14 cellular contexts compared by ENCODE assay signal in genomic region chr10:121437596-121437995, GRCh38.
DNase-seq lines count a peak whose midpoint lies in the region; ATAC-seq and TF ChIP-seq lines count a peak whose summit lies in the region.
"Had no signal": no experiment of that assay in that cellular context is flagged by ENCODE, and none has a peak within 500 bp of the region (broad histone marks: within the 10 kb centered on the region; RNA-seq: fewer than 3 reads in every experiment).

No MANE protein-coding gene starts in this region.

- no peak overlapping the region for H3K9ac ChIP-seq in smooth muscle cell (ENCODE audit: low read depth)

- POLR2A ChIA-PET in HEK293 (lab: Yijun Ruan, JAX), result interaction anchor here (0.6 kb wide), 1 partner anchor 382 kb away, joined by 3 read pairs; no protein-coding TSS in a partner anchor

- H3K27ac ChIP-seq in HEK293 (ENCODE audit: extremely low read depth, low read depth, low read length) (peak overlapping the region; percentile 2; the same call in 1 of the 2 replicates), body of pancreas (peak overlapping the region in 3 of 4 donors; percentile 46 to 68 (median 63)), lower lobe of right lung (no peak overlapping the region), smooth muscle cell (ENCODE audit: low read depth) (peak overlapping the region; percentile 0), coronary artery (no peak overlapping the region)
- H3K27ac ChIP-seq: C4-2B, SJSA1 had no signal

- intact Hi-C loops in body of pancreas (cut with DNase I), result no loop called here
- intact Hi-C loops in lower lobe of right lung (cut with DNase I), result no loop called here

- H3K4me1 ChIP-seq in HEK293 (ENCODE audit: control insufficient read depth, insufficient read depth, low read length) (peaks cover 12% of the 10 kb centered on the region), body of pancreas (peaks cover 10% of the 10 kb centered on the region), lower lobe of right lung (peaks cover 8% of the 10 kb centered on the region), smooth muscle cell (ENCODE audit: low read depth) (peaks cover 50% of the 10 kb centered on the region)
- H3K4me1 ChIP-seq: SJSA1 had no signal

- H3K36me3 ChIP-seq in HEK293 (ENCODE audit: control insufficient read depth in 2 of 2, insufficient read depth in 1 of 2, low read length in 2 of 2) (no peaks in the 10 kb centered on the region), body of pancreas (replicated peaks in 1 of 2; ENCODE audit: insufficient read depth in 1 of 2, low read depth in 2 of 2) (no peaks in the 10 kb centered on the region), lower lobe of right lung (no peaks in the 10 kb centered on the region), smooth muscle cell (ENCODE audit: low read depth) (no peaks in the 10 kb centered on the region)
- H3K36me3 ChIP-seq: SJSA1 had no signal

- ATAC-seq in body of pancreas (no peak), lower lobe of right lung (peak; percentile 57 to 58), GM21717 (IDR thresholded peaks at IDR 0.05; ENCODE audit: unreplicated experiment) (no peak), GM18498 (IDR thresholded peaks at IDR 0.05; ENCODE audit: unreplicated experiment) (no peak)
- ATAC-seq: stimulated activated effector memory CD8-positive, alpha-beta T cell treated with anti-CD3 and anti-CD28 coated beads, Interleukin-12 subunit alpha, Interleukin-12 subunit beta, amount 100 ng/mL, for 72 hours had no signal

- peak overlapping the region; percentile 47 for H2AFZ ChIP-seq in smooth muscle cell (ENCODE audit: low read depth)

- no peaks in the 10 kb centered on the region for H3F3A ChIP-seq in smooth muscle cell (ENCODE audit: low read depth)

- DNase-seq in body of pancreas, result peak in 2 of 4 donors; percentile 9 to 19
- peak; percentile 62 for DNase-seq in lower lobe of right lung
- DNase-seq in smooth muscle cell (lab: John Stamatoyannopoulos, UW; ENCODE audit: unreplicated experiment), result peak; percentile 3
- no peak for DNase-seq in NCI-H2029 (lab: John Stamatoyannopoulos, UW)
- DNase-seq in coronary artery (ENCODE audit: low spot score), result no peak
- DNase-seq: activated CD4-positive, alpha-beta T cell treated with anti-CD3 and anti-CD28 coated beads for 1 hour; NCI-H526 treated with DMSO at 0.1 percent for 48 hours; stimulated activated CD4-positive, alpha-beta T cell treated with anti-CD3 and anti-CD28 coated beads, Interleukin-1b, Interleukin-23, amount 100 ng/mL, for 48 hours had no signal

- H3K4me3 ChIP-seq in HEK293 (ENCODE audit: low read depth, low read length) (no peak overlapping the region), body of pancreas (no peak overlapping the region), lower lobe of right lung (no peak overlapping the region), smooth muscle cell (no peak overlapping the region), coronary artery (no peak overlapping the region)
- H3K4me3 ChIP-seq: SJSA1 had no signal

- peak overlapping the region; percentile 49 for H3K4me2 ChIP-seq in smooth muscle cell

- no peaks in the 10 kb centered on the region for H3K27me3 ChIP-seq in body of pancreas
- H3K27me3 ChIP-seq in lower lobe of right lung (ENCODE audit: low read depth), result no peaks in the 10 kb centered on the region
- H3K27me3 ChIP-seq in smooth muscle cell (ENCODE audit: low read depth), result no peaks in the 10 kb centered on the region
- H3K27me3 ChIP-seq: SJSA1 had no signal

- CTCF ChIA-PET in HEK293 (lab: Yijun Ruan, JAX), result interaction anchor here (0.5 to 1.0 kb wide), 2 partner anchors 8 to 66 kb away, joined by 3 read pairs; no protein-coding TSS in a partner anchor

- TF ChIP-seq CTCF in HEK293 (tag by site-specific recombination; IDR thresholded peaks at IDR 0.05), result no peak
- no peak for TF ChIP-seq CTCF in body of pancreas (IDR thresholded peaks at IDR 0.05)
- TF ChIP-seq CTCF in lower lobe of right lung (IDR thresholded peaks at IDR 0.05), result no peak
- no peak for TF ChIP-seq CTCF in smooth muscle cell (IDR thresholded peaks at IDR 0.05; ENCODE audit: borderline replicate concordance, insufficient read depth, poor library complexity, severe bottlenecking)
- no peak for TF ChIP-seq CTCF in coronary artery (IDR thresholded peaks at IDR 0.05)

- H4K20me1 ChIP-seq in smooth muscle cell (ENCODE audit: low read depth), result no peaks in the 10 kb centered on the region

- no peak for TF ChIP-seq POLR2A in body of pancreas (IDR thresholded peaks at IDR 0.05)

- WGBS in body of pancreas, 2 donors, result 41 to 61% methylated on average over 4 of the region's 4 CpGs
- 19% methylated on average over 4 of the region's 4 CpGs for WGBS in smooth muscle cell (ENCODE audit: low lambda C conversion rate)

- H3K9me3 ChIP-seq in HEK293 (ENCODE audit: control insufficient read depth, insufficient read depth, low read depth, low read length), result no peaks in the 10 kb centered on the region
- no peaks in the 10 kb centered on the region for H3K9me3 ChIP-seq in body of pancreas
- H3K9me3 ChIP-seq in lower lobe of right lung, result no peaks in the 10 kb centered on the region
- no peaks in the 10 kb centered on the region for H3K9me3 ChIP-seq in smooth muscle cell (replicated peaks; ENCODE audit: low read depth)
- H3K9me3 ChIP-seq: SJSA1 had no signal

- H3K79me2 ChIP-seq in smooth muscle cell (ENCODE audit: low read depth), result no peaks in the 10 kb centered on the region

TF ChIP-seq in HEK293, 187 proteins besides CTCF, POLR2A, EP300 and RAD21:
- TF ChIP-seq ELK4 (IDR thresholded peaks at IDR 0.05; ENCODE audit: borderline replicate concordance, low read depth, low read length), result no peak
- TF ChIP-seq ZNF155 (tag by site-specific recombination; IDR thresholded peaks at IDR 0.05), result no peak
- TF ChIP-seq SALL2 (tag by site-specific recombination; IDR thresholded peaks at IDR 0.05; ENCODE audit: borderline replicate concordance), result no peak
- no peak for TF ChIP-seq ZNF677 (tag by site-specific recombination; IDR thresholded peaks at IDR 0.05)
- no peak for TF ChIP-seq ZNF433 (tag by site-specific recombination; IDR thresholded peaks at IDR 0.05; ENCODE audit: low read depth)
- TF ChIP-seq PRDM2 (tag by site-specific recombination; IDR thresholded peaks at IDR 0.05; ENCODE audit: borderline replicate concordance), result no peak
- no peak for TF ChIP-seq ZNF223 (tag by site-specific recombination; IDR thresholded peaks at IDR 0.05)
- no peak for TF ChIP-seq HOXD13 (CRISPR knock-in tag; IDR thresholded peaks at IDR 0.05; ENCODE audit: borderline replicate concordance)
- TF ChIP-seq ZNF335 (tag by site-specific recombination; conservative IDR thresholded peaks at IDR 0.05), result no peak

Comparison
In these comparisons a context has a peak if more than half of its experiments do, and no peak if none do; other contexts are left out.
1. H3K27ac ChIP-seq: peak in HEK293 (single experiment), body of pancreas (3 of 4) and smooth muscle cell (single experiment); none in lower lobe of right lung (single experiment) and coronary artery (0 of 2).
2. ATAC-seq: peak in lower lobe of right lung (2 of 2); none in body of pancreas (single experiment), GM21717 (single experiment) and GM18498 (single experiment).
3. DNase-seq: peak in lower lobe of right lung (single experiment) and smooth muscle cell (single experiment); none in NCI-H2029 (single experiment) and coronary artery (single experiment).